ENCODE assay signal across 7 cellular contexts in genomic region chr5:29777373-29777772, GRCh38.
"Had no signal": no experiment of that assay in that cellular context is flagged by ENCODE, and none has a peak within 500 bp of the region (broad histone marks: within the 10 kb centered on the region; RNA-seq: fewer than 3 reads in every experiment).

No MANE protein-coding gene starts in this region.

- H3K4me3 ChIP-seq: K562 had no signal

- H3K9ac ChIP-seq: KMS-11 had no signal

- H3K27ac ChIP-seq: HL-60, KMS-11 had no signal

- ATAC-seq: K562 had no signal

- DNase-seq: IMR-90, KBM-7, KG1 had no signal

- H3K4me2 ChIP-seq: KMS-11 had no signal

- FAIRE-seq: HTR-8/SVneo, K562 had no signal
